26 cellular contexts compared by ENCODE assay signal in the genomic region with DNA sequence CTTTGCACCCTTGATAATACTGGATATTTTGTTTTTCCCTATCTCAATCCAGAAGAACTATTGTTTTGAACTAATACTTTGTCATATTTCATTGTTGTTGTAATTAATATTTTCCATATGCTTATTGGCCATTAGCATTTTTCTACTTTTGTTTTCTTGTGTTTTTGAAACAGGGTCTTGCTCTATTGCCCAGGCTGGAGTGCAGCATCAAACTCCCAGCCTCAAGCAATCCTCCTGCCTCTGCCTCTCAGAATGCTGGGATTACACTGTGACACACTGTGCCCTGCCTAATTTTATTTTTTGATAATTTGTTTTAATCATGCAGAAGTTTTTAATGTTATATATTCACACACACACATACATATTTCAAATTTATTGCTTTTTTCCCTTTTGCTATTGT.
"Had no signal": no experiment of that assay in that cellular context is flagged by ENCODE, and none has a peak within 500 bp of the region (broad histone marks: within the 10 kb centered on the region; RNA-seq: fewer than 3 reads in every experiment).

No MANE protein-coding gene starts in this region.

- H3K27me3 ChIP-seq: hepatocyte, pancreas, stomach, testis, thyroid gland, transverse colon, upper lobe of right lung had no signal

- H3K9me3 ChIP-seq: left ventricle myocardium inferior, pancreas, prostate gland, stomach, testis, thyroid gland, transverse colon, upper lobe of right lung had no signal

- H3K36me3 ChIP-seq: left ventricle myocardium inferior, pancreas, prostate gland, stomach, thyroid gland, transverse colon, upper lobe of right lung had no signal

- H3K4me3 ChIP-seq: hepatocyte, left ventricle myocardium inferior, lung, pancreas, prostate gland, skin epidermis, stomach, testis, thyroid gland, transverse colon, upper lobe of right lung had no signal

- H3K36me3 Mint-ChIP-seq: naive B cell had no signal

- ATAC-seq: pancreas; right cardiac atrium; sciatic nerve; stimulated activated naive B cell treated with anti-CD40 and anti-IgM and Interleukin-4, amounts not matched to agents 10 μg/mL and 1 μg/mL and 100 μg/mL, for 72 hours; stimulated activated naive CD8-positive, alpha-beta T cell treated with anti-CD3 and anti-CD28 coated beads, Interleukin-15, Interleukin-2, amounts not matched to agents 100 U/mL and 50 U/mL, for 24 hours; upper lobe of right lung had no signal

- H3K4me1 ChIP-seq: pancreas, prostate gland had no signal

- H3K27ac ChIP-seq: hepatocyte, left ventricle myocardium inferior, pancreas, prostate gland, skin epidermis, stomach, testis, thyroid gland, transverse colon, upper lobe of right lung had no signal

- H3K27ac Mint-ChIP-seq: naive B cell had no signal

- H3K9me3 Mint-ChIP-seq: stimulated activated naive B cell treated with anti-CD40 and anti-IgM and Interleukin-4, amounts not matched to agents 10 μg/mL and 1 μg/mL and 100 μg/mL, for 72 hours had no signal

- H3K27me3 Mint-ChIP-seq: naive B cell; stimulated activated naive B cell treated with anti-CD40 and anti-IgM and Interleukin-4, amounts not matched to agents 10 μg/mL and 1 μg/mL and 100 μg/mL, for 72 hours had no signal

- DNase-seq: islet precursor cell; left ventricle myocardium inferior; mesendoderm; naive B cell; nucleus accumbens; pancreas; posterior cingulate gyrus; retina; right cardiac atrium; stimulated activated CD4-positive, alpha-beta T cell treated with anti-CD3 and anti-CD28 coated beads, Interleukin-12 subunit alpha, Interleukin-12 subunit beta, amount 100 ng/mL, for 4 hours; stimulated activated CD4-positive, alpha-beta T cell treated with anti-CD3 and anti-CD28 coated beads, Interleukin-15, amount 100 ng/mL, for 24 hours; stimulated activated CD4-positive, alpha-beta T cell treated with anti-CD3 and anti-CD28 coated beads, Interleukin-2, amount 100 ng/mL, for 24 hours; stimulated activated CD4-positive, alpha-beta T cell treated with anti-CD3 and anti-CD28 coated beads, Interleukin-4, amount 100 ng/mL, for 1 hour; stimulated activated naive B cell treated with anti-CD40 and anti-IgM and Interleukin-4, amounts not matched to agents 10 μg/mL and 1 μg/mL and 100 μg/mL, for 72 hours; stimulated activated naive CD8-positive, alpha-beta T cell treated with anti-CD3 and anti-CD28 coated beads, Interleukin-15, Interleukin-2, amounts not matched to agents 100 U/mL and 50 U/mL, for 24 hours; stomach; testis; thyroid gland; transverse colon; upper lobe of right lung had no signal

- H3K4me3 Mint-ChIP-seq: mesothelial cell of epicardium; stimulated activated naive B cell treated with anti-CD40 and anti-IgM and Interleukin-4, amounts not matched to agents 10 μg/mL and 1 μg/mL and 100 μg/mL, for 72 hours had no signal
